In genomic region chr17:45954914-45955313, GRCh38 we compare ENCODE assay signal across 29 cellular contexts. TPM values are rescaled to one million over a fixed set of nuclear protein-coding genes. Genes with fewer than 3 reads are reported as not detected.
"Had no signal": no experiment of that assay in that cellular context is flagged by ENCODE, and none has a peak within 500 bp of the region (broad histone marks: within the 10 kb centered on the region; RNA-seq: fewer than 3 reads in every experiment).

No MANE protein-coding gene starts in this region.

- H3K36me3 ChIP-seq: cardiac muscle cell, heart left ventricle, neutrophil, ovary, prostate gland, suprapubic skin, transverse colon had no signal

- H3K27ac ChIP-seq: body of pancreas, cardiac muscle cell, heart left ventricle, neutrophil, ovary, prostate gland, suprapubic skin, transverse colon had no signal

- DNase-seq: activated CD4-positive, alpha-beta memory T cell treated with anti-CD3 and anti-CD28 coated beads for 36 hours; activated CD4-positive, alpha-beta T cell treated with anti-CD3 and anti-CD28 coated beads for 48 hours; activated CD4-positive, CD25-positive, alpha-beta regulatory T cell; activated effector memory CD4-positive, alpha-beta T cell treated with Interleukin-2 at 50 U/mL for 16 hours; activated naive CD4-positive, alpha-beta T cell treated with anti-CD3 and anti-CD28 coated beads for 36 hours; activated T-cell treated with anti-CD3 and anti-CD28 coated beads, Interleukin-2, amount 50 U/mL, for 72 hours; amygdala; body of pancreas; effector CD4-positive, alpha-beta T cell; heart left ventricle; left cardiac atrium; midbrain; ovary; right cardiac atrium; stimulated activated CD4-positive, alpha-beta T cell treated with anti-CD3 and anti-CD28 coated beads, Interleukin-12 subunit alpha, Interleukin-12 subunit beta, amount 100 ng/mL, for 4 hours; stimulated activated naive CD8-positive, alpha-beta T cell treated with anti-CD3 and anti-CD28 coated beads, Interleukin-15, amount 100 ng/mL, for 72 hours; transverse colon had no signal

- H3K4me1 ChIP-seq: body of pancreas, heart left ventricle, prostate gland, suprapubic skin, transverse colon had no signal

- H3K27me3 ChIP-seq: body of pancreas, ovary had no signal

- H3K4me3 ChIP-seq: body of pancreas, cardiac muscle cell, heart left ventricle, ovary, prostate gland, suprapubic skin, transverse colon had no signal

- FAIRE-seq: endometrium, islet of Langerhans, urothelium cell line had no signal

- H3K9me3 ChIP-seq: body of pancreas, heart left ventricle, neutrophil, ovary, prostate gland, suprapubic skin, transverse colon had no signal

RNA-seq across cellular contexts. Expression of gene STH, which starts 44.1 kb away (rescaled TPM):
- total RNA-seq: activated CD4-positive, alpha-beta memory T cell treated with anti-CD3 and anti-CD28 coated beads for 36 hours; activated naive CD4-positive, alpha-beta T cell treated with anti-CD3 and anti-CD28 coated beads for 36 hours; activated T-cell treated with anti-CD3 and anti-CD28 coated beads, Interleukin-2, amount 50 U/mL, for 72 hours; body of pancreas; cardiac muscle cell; chondrocyte; epithelial cell of proximal tubule; fibroblast of villous mesenchyme; left cardiac atrium; liver; ovary; prostate gland; right cardiac atrium; skeletal muscle tissue; suprapubic skin; transverse colon had no signal
